Comparison of ENCODE assay signal across 1 cellular context in the genomic region with DNA sequence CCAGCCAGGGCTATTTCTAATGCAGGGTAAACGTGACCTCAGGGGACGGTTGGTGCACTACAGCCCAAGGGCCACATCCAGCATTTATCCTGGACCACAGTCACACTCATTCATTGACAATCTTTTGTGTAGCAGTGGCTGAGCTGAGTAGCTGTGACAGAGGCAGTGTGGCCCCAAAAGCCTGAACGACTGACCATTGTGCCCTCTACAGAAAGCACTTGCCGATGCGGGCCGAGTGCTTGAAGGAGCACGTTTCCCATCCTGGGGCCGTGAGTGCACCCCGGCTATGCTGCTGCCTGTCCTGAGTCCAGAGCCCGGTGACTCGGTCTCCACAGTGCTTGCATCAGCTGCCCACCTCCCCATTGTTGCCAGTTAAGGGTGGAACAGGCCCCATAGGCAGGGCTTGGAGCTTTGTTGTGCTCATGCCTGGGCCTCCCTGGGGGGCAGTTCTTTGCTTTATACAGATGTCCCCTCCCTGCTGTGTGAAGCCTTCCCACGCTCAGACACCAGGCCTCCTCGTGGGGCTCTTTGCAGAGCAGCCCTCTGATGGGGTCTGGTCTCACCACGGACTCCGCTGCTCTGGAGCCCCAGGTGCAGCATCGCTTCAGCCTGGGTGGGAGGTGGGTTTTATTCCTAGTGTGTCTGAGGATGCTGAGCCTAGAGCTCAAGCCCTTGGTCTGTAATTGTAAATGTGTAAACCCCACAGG.
TF ChIP-seq lines count a peak whose summit lies in the region.

No MANE protein-coding gene starts in this region.

TF ChIP-seq in IMR-90, 13 proteins besides CTCF, POLR2A, EP300 and RAD21:
- no peak for TF ChIP-seq RCOR1 (IDR thresholded peaks at IDR 0.05; ENCODE audit: insufficient replicate concordance, low read length)
- TF ChIP-seq NFE2L2 (IDR thresholded peaks at IDR 0.05; ENCODE audit: low read depth, low read length) = no peak
- no peak for TF ChIP-seq RFX5 (IDR thresholded peaks at IDR 0.05; ENCODE audit: low read depth, low read length)
- TF ChIP-seq CEBPB (IDR thresholded peaks at IDR 0.05; ENCODE audit: low read depth, low read length) = no peak
- no peak for TF ChIP-seq ELK1 (IDR thresholded peaks at IDR 0.05; ENCODE audit: borderline replicate concordance, low read depth, low read length)
- no peak for TF ChIP-seq CHD1 (IDR thresholded peaks at IDR 0.05; ENCODE audit: low read depth, low read length)
- no peak for TF ChIP-seq MAZ (IDR thresholded peaks at IDR 0.05; ENCODE audit: borderline replicate concordance, low read depth, low read length)
- TF ChIP-seq MXI1 (IDR thresholded peaks at IDR 0.05; ENCODE audit: borderline replicate concordance, low read depth, low read length) = no peak
- TF ChIP-seq SMC3 (IDR thresholded peaks at IDR 0.05; ENCODE audit: low read depth, low read length) = no peak
- TF ChIP-seq MAFK (IDR thresholded peaks at IDR 0.05; ENCODE audit: low read depth, low read length) = no peak
- no peak for TF ChIP-seq BHLHE40 (IDR thresholded peaks at IDR 0.05; ENCODE audit: low read depth, low read length)
- no peak for TF ChIP-seq FOS (IDR thresholded peaks at IDR 0.05; ENCODE audit: low read depth, low read length)
- TF ChIP-seq USF2 (IDR thresholded peaks at IDR 0.05; ENCODE audit: low read depth, low read length) = no peak
TF ChIP-seq in IMR-90: peak in this region for 0.
